ENCODE assay signal across 1 cellular context in genomic region chr2:221392228-221392881, GRCh38.
TF ChIP-seq lines count a peak whose summit lies in the region.

No MANE protein-coding gene starts in this region.

TF ChIP-seq in GM12878, 131 proteins besides CTCF, POLR2A, EP300 and RAD21:
- TF ChIP-seq, protein P1, sequence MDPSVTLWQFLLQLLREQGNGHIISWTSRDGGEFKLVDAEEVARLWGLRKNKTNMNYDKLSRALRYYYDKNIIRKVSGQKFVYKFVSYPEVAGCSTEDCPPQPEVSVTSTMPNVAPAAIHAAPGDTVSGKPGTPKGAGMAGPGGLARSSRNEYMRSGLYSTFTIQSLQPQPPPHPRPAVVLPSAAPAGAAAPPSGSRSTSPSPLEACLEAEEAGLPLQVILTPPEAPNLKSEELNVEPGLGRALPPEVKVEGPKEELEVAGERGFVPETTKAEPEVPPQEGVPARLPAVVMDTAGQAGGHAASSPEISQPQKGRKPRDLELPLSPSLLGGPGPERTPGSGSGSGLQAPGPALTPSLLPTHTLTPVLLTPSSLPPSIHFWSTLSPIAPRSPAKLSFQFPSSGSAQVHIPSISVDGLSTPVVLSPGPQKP (IDR thresholded peaks at IDR 0.05; ENCODE audit: low read depth, low read length): no peak
- TF ChIP-seq PAX5 (IDR thresholded peaks at IDR 0.05; ENCODE audit: borderline replicate concordance, low read depth, low read length): no peak
- TF ChIP-seq CUX1 (IDR thresholded peaks at IDR 0.05; ENCODE audit: insufficient replicate concordance, low read depth, low read length): no peak
- no peak for TF ChIP-seq GABPA (IDR thresholded peaks at IDR 0.05; ENCODE audit: low read depth)
- no peak for TF ChIP-seq NFIC (IDR thresholded peaks at IDR 0.05; ENCODE audit: low read depth, low read length)
- no peak for TF ChIP-seq SUZ12 (IDR thresholded peaks at IDR 0.05; ENCODE audit: unreplicated experiment)
- no peak for TF ChIP-seq MEF2A (IDR thresholded peaks at IDR 0.05; ENCODE audit: insufficient read depth, low read depth, low read length)
- no peak for TF ChIP-seq CHD2 (IDR thresholded peaks at IDR 0.05; ENCODE audit: borderline replicate concordance, low read depth, low read length)
- no peak for TF ChIP-seq EGR1 (IDR thresholded peaks at IDR 0.05; ENCODE audit: borderline replicate concordance in 1 of 2, low read depth in 2 of 2, low read length in 2 of 2)
- TF ChIP-seq, protein P2, sequence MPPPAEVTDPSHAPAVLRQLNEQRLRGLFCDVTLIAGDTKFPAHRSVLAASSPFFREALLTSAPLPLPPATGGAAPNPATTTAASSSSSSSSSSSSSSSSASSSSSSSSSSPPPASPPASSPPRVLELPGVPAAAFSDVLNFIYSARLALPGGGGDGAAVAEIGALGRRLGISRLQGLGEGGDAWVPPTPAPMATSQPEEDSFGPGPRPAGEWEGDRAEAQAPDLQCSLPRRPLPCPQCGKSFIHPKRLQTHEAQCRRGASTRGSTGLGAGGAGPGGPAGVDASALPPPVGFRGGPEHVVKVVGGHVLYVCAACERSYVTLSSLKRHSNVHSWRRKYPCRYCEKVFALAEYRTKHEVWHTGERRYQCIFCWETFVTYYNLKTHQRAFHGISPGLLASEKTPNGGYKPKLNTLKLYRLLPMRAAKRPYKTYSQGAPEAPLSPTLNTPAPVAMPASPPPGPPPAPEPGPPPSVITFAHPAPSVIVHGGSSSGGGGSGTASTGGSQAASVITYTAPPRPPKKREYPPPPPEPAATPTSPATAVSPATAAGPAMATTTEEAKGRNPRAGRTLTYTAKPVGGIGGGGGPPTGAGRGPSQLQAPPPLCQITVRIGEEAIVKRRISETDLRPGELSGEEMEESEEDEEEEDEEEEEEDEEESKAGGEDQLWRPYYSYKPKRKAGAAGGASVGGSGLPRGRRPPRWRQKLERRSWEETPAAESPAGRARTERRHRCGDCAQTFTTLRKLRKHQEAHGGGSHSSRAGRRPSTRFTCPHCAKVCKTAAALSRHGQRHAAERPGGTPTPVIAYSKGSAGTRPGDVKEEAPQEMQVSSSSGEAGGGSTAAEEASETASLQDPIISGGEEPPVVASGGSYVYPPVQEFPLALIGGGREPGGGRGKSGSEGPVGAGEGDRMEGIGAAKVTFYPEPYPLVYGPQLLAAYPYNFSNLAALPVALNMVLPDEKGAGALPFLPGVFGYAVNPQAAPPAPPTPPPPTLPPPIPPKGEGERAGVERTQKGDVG (CRISPR knock-in tag; IDR thresholded peaks at IDR 0.05): no peak
- TF ChIP-seq RFX5 (IDR thresholded peaks at IDR 0.05; ENCODE audit: low read depth, low read length): no peak
- TF ChIP-seq, protein P3, sequence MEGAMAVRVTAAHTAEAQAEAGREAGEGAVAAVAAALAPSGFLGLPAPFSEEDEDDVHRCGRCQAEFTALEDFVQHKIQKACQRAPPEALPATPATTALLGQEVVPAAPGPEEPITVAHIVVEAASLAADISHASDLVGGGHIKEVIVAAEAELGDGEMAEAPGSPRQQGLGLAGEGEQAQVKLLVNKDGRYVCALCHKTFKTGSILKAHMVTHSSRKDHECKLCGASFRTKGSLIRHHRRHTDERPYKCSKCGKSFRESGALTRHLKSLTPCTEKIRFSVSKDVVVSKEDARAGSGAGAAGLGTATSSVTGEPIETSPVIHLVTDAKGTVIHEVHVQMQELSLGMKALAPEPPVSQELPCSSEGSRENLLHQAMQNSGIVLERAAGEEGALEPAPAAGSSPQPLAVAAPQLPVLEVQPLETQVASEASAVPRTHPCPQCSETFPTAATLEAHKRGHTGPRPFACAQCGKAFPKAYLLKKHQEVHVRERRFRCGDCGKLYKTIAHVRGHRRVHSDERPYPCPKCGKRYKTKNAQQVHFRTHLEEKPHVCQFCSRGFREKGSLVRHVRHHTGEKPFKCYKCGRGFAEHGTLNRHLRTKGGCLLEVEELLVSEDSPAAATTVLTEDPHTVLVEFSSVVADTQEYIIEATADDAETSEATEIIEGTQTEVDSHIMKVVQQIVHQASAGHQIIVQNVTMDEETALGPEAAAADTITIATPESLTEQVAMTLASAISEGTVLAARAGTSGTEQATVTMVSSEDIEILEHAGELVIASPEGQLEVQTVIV (IDR thresholded peaks at IDR 0.05; ENCODE audit: borderline replicate concordance, partially characterized antibody): no peak
- TF ChIP-seq TARDBP (IDR thresholded peaks at IDR 0.05; ENCODE audit: borderline replicate concordance): no peak
- TF ChIP-seq ZBED1 (IDR thresholded peaks at IDR 0.05; ENCODE audit: borderline replicate concordance): no peak
- no peak for TF ChIP-seq SRF (IDR thresholded peaks at IDR 0.05; ENCODE audit: low read depth in 2 of 2, low read length in 2 of 2)
- no peak for TF ChIP-seq MYB (IDR thresholded peaks at IDR 0.05; ENCODE audit: borderline replicate concordance, low read depth, low read length)
- TF ChIP-seq POLR2AphosphoS2 (IDR thresholded peaks at IDR 0.05; ENCODE audit: low read depth, low read length): no peak
- no peak for TF ChIP-seq MAX (IDR thresholded peaks at IDR 0.05; ENCODE audit: low read depth, low read length)
- TF ChIP-seq, protein P4, sequence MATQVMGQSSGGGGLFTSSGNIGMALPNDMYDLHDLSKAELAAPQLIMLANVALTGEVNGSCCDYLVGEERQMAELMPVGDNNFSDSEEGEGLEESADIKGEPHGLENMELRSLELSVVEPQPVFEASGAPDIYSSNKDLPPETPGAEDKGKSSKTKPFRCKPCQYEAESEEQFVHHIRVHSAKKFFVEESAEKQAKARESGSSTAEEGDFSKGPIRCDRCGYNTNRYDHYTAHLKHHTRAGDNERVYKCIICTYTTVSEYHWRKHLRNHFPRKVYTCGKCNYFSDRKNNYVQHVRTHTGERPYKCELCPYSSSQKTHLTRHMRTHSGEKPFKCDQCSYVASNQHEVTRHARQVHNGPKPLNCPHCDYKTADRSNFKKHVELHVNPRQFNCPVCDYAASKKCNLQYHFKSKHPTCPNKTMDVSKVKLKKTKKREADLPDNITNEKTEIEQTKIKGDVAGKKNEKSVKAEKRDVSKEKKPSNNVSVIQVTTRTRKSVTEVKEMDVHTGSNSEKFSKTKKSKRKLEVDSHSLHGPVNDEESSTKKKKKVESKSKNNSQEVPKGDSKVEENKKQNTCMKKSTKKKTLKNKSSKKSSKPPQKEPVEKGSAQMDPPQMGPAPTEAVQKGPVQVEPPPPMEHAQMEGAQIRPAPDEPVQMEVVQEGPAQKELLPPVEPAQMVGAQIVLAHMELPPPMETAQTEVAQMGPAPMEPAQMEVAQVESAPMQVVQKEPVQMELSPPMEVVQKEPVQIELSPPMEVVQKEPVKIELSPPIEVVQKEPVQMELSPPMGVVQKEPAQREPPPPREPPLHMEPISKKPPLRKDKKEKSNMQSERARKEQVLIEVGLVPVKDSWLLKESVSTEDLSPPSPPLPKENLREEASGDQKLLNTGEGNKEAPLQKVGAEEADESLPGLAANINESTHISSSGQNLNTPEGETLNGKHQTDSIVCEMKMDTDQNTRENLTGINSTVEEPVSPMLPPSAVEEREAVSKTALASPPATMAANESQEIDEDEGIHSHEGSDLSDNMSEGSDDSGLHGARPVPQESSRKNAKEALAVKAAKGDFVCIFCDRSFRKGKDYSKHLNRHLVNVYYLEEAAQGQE (IDR thresholded peaks at IDR 0.05; ENCODE audit: low read depth, low read length): no peak
